In the genomic region with DNA sequence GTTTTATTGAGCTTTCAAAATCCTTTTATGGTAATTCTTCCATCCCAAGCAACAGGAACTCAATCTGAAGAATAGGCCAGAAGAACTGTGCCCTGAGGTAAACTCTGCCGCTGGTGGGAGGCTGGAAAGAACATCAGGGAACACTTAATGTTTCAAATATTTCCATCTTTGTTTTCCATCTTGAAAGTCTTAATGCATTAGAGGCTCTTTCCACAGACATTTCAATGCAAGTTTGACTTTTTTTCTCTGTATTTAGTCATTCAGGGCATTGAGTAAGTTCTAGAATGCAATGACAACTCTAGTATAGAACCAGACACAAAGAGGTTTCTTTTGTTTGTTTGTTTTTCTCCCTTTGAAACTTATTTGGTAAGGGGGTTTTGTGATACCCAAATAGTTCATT, we compare ENCODE assay signal across 28 cellular contexts.
DNase-seq lines count a peak whose midpoint lies in the region; ATAC-seq and TF ChIP-seq lines count a peak whose summit lies in the region.
"Had no signal": no experiment of that assay in that cellular context is flagged by ENCODE, and none has a peak within 500 bp of the region (broad histone marks: within the 10 kb centered on the region; RNA-seq: fewer than 3 reads in every experiment).

No MANE protein-coding gene starts in this region.

- intact Hi-C loops in sigmoid colon (cut with DNase I) = no loop called here

- H3K27ac ChIP-seq in HUES48 (ENCODE audit: low read depth, low read length) (peak overlapping the region; percentile 98), sigmoid colon (peak overlapping the region; percentile 72 to 82 (median 79))
- H3K27ac ChIP-seq: body of pancreas, pancreas, uterus had no signal

- no peak for TF ChIP-seq EP300 in sigmoid colon (IDR thresholded peaks at IDR 0.05)

- 71 to 86% methylated on average over 1 of the region's 1 CpG for WGBS in sigmoid colon, 2 donors

- DNase-seq in EH (ENCODE audit: low read depth) = peak; percentile 80
- no peak for DNase-seq in endothelial cell (ENCODE audit: low spot score)
- DNase-seq in sigmoid colon = no peak
- no peak for DNase-seq in iPS-NIHi7 (ENCODE audit: extremely low spot score)
- no peak for DNase-seq in activated CD4-positive, alpha-beta T cell treated with anti-CD3 and anti-CD28 coated beads, Interleukin-2, amount 50 U/mL, for 4 hours
- DNase-seq: activated naive CD8-positive, alpha-beta T cell treated with anti-CD3 and anti-CD28 coated beads, Interleukin-2, amount 10 ng/mL, durations not matched to agents 7 days and 5 days; body of pancreas; CD4-positive, alpha-beta memory T cell; DMS 273 treated with DMSO at 0.1 percent for 48 hours; effector CD8-positive, alpha-beta T cell; GF-D8; glutamatergic neuron; midbrain; NCI-H1048; NCI-H187 treated with DMSO at 0.1 percent for 48 hours; NCI-H2227 treated with DMSO at 0.1 percent for 48 hours; NCI-H748 treated with DMSO at 0.1 percent for 48 hours; OCI-M1; pancreas; right cardiac atrium; SHP77; stimulated activated CD4-positive, alpha-beta T cell treated with anti-CD3 and anti-CD28 coated beads, Interleukin-15, amount 100 ng/mL, for 24 hours; SW 1271; uterus had no signal

- no peak overlapping the region for H3K4me3 Mint-ChIP-seq in endothelial cell (ENCODE audit: unreplicated experiment)
- H3K4me3 Mint-ChIP-seq: activated naive CD8-positive, alpha-beta T cell treated with anti-CD3 and anti-CD28 coated beads, Interleukin-2, amount 10 ng/mL, durations not matched to agents 7 days and 5 days; CD4-positive, alpha-beta memory T cell; nephron had no signal

- no peak for TF ChIP-seq POLR2A in sigmoid colon (IDR thresholded peaks at IDR 0.05)

- peaks cover 4% of the 10 kb centered on the region for H3K36me3 Mint-ChIP-seq in endothelial cell (ENCODE audit: low read depth, unreplicated experiment)
- H3K36me3 Mint-ChIP-seq: activated naive CD8-positive, alpha-beta T cell treated with anti-CD3 and anti-CD28 coated beads, Interleukin-2, amount 10 ng/mL, durations not matched to agents 7 days and 5 days; CD4-positive, alpha-beta memory T cell had no signal

- peaks cover 6% of the 10 kb centered on the region for H3K27me3 Mint-ChIP-seq in endothelial cell (ENCODE audit: unreplicated experiment)

- H3K36me3 ChIP-seq in HUES48 (ENCODE audit: control insufficient read depth, insufficient read depth, low read length) (no peaks in the 10 kb centered on the region), sigmoid colon (no peaks in the 10 kb centered on the region)
- H3K36me3 ChIP-seq: pancreas, uterus had no signal

- TF ChIP-seq CTCF in endothelial cell (IDR thresholded peaks at IDR 0.05; ENCODE audit: unreplicated experiment) = no peak
- no peak for TF ChIP-seq CTCF in sigmoid colon (IDR thresholded peaks at IDR 0.05)

- H3K9me3 ChIP-seq in HUES48 (ENCODE audit: control insufficient read depth, insufficient read depth, low read length) (no peaks in the 10 kb centered on the region), sigmoid colon (no peaks in the 10 kb centered on the region)
- H3K9me3 ChIP-seq: body of pancreas, pancreas, uterus had no signal

- no peak for ATAC-seq in GM21825 (IDR thresholded peaks at IDR 0.05; ENCODE audit: unreplicated experiment)
- ATAC-seq: body of pancreas, left lobe of liver, pancreas had no signal

- H3K27me3 ChIP-seq in HUES48 (ENCODE audit: control insufficient read depth, insufficient read depth, low read length) (no peaks in the 10 kb centered on the region), sigmoid colon (no peaks in the 10 kb centered on the region)
- H3K27me3 ChIP-seq: body of pancreas, pancreas, uterus had no signal

- H3K9ac ChIP-seq in HUES48 (ENCODE audit: low read depth, low read length) = no peak overlapping the region

- H3K9me3 Mint-ChIP-seq in endothelial cell (ENCODE audit: unreplicated experiment) = no peaks in the 10 kb centered on the region
- H3K9me3 Mint-ChIP-seq: activated naive CD8-positive, alpha-beta T cell treated with anti-CD3 and anti-CD28 coated beads, Interleukin-2, amount 10 ng/mL, durations not matched to agents 7 days and 5 days; CD4-positive, alpha-beta memory T cell; nephron had no signal

- peaks cover 40% of the 10 kb centered on the region for H3K4me1 Mint-ChIP-seq in endothelial cell (ENCODE audit: unreplicated experiment)

- peak overlapping the region; percentile 62 for H3K27ac Mint-ChIP-seq in endothelial cell (ENCODE audit: unreplicated experiment)
- H3K27ac Mint-ChIP-seq: activated naive CD8-positive, alpha-beta T cell treated with anti-CD3 and anti-CD28 coated beads, Interleukin-2, amount 10 ng/mL, durations not matched to agents 7 days and 5 days; CD4-positive, alpha-beta memory T cell; nephron had no signal

- no peak overlapping the region for H3K4me3 ChIP-seq in HUES48 (ENCODE audit: low read depth, low read length)
- no peak overlapping the region for H3K4me3 ChIP-seq in sigmoid colon
- H3K4me3 ChIP-seq: body of pancreas, pancreas, uterus had no signal

- H3K4me1 ChIP-seq in HUES48 (ENCODE audit: control insufficient read depth, insufficient read depth, low read length) (peaks cover 28% of the 10 kb centered on the region), sigmoid colon (peaks cover 0 to 74% (median 66%) of the 10 kb centered on the region in 4 donors)
- H3K4me1 ChIP-seq: body of pancreas, pancreas, uterus had no signal
